ENCODE assay signal across 21 cellular contexts in genomic region chr2:125730921-125731320, GRCh38.
"Had no signal": no experiment of that assay in that cellular context is flagged by ENCODE, and none has a peak within 500 bp of the region (broad histone marks: within the 10 kb centered on the region; RNA-seq: fewer than 3 reads in every experiment).

No MANE protein-coding gene starts in this region.

- FAIRE-seq: islet of Langerhans had no signal

- H3K4me1 ChIP-seq: foreskin keratinocyte, parathyroid adenoma, prostate gland, spleen, tibial artery, upper lobe of right lung, vagina had no signal

- H3K9me3 ChIP-seq: prostate gland, upper lobe of right lung, vagina had no signal

- ATAC-seq: effector memory CD8-positive, alpha-beta T cell; foreskin keratinocyte; left cardiac atrium; naive thymus-derived CD8-positive, alpha-beta T cell; sciatic nerve; stimulated activated memory B cell treated with anti-CD40 and anti-IgM and Interleukin-4, amounts not matched to agents 10 μg/mL and 1 μg/mL and 100 μg/mL, for 72 hours; upper lobe of right lung had no signal

- H3K36me3 ChIP-seq: prostate gland, spleen, tibial artery, upper lobe of right lung, vagina had no signal

- H3K4me3 ChIP-seq: prostate gland, spleen, tibial artery, upper lobe of right lung, vagina had no signal

- H3K27me3 ChIP-seq: foreskin keratinocyte, spleen, tibial artery, upper lobe of right lung, vagina had no signal

- H3K27ac ChIP-seq: epithelial cell of prostate, foreskin keratinocyte, parathyroid adenoma, prostate gland, spleen, tibial artery, upper lobe of right lung, vagina had no signal

- H3K9ac ChIP-seq: parathyroid adenoma had no signal

- DNase-seq: effector memory CD8-positive, alpha-beta T cell; foreskin keratinocyte; head of caudate nucleus; hypothalamus; left cardiac atrium; mesendoderm; naive thymus-derived CD8-positive, alpha-beta T cell; retina; spleen; stimulated activated CD4-positive, alpha-beta T cell treated with anti-CD3 and anti-CD28 coated beads, Interleukin-15, amount 100 ng/mL, for 24 hours; stimulated activated CD4-positive, alpha-beta T cell treated with anti-CD3 and anti-CD28 coated beads, Interleukin-1b, Interleukin-23, amount 100 ng/mL, for 48 hours; stimulated activated CD4-positive, alpha-beta T cell treated with anti-CD3 and anti-CD28 coated beads, Interleukin-4, amount 100 ng/mL, for 24 hours; tibial artery; upper lobe of right lung had no signal
